In genomic region chrX:47849776-47850175, GRCh38 we compare ENCODE assay signal across 21 cellular contexts.
"Had no signal": no experiment of that assay in that cellular context is flagged by ENCODE, and none has a peak within 500 bp of the region (broad histone marks: within the 10 kb centered on the region; RNA-seq: fewer than 3 reads in every experiment).

No MANE protein-coding gene starts in this region.

- H3K4me1 ChIP-seq: body of pancreas, esophagus squamous epithelium, foreskin keratinocyte, right atrium auricular region, tibial nerve had no signal

- H3K4me3 Mint-ChIP-seq: activated naive CD8-positive, alpha-beta T cell; activated T-cell treated with anti-CD3 and anti-CD28 coated beads, Interleukin-2, amount 50 U/mL, for 72 hours; nephron progenitor cell had no signal

- DNase-seq: activated CD4-positive, alpha-beta T cell treated with anti-CD3 and anti-CD28 coated beads for 4 hours; activated CD8-positive, alpha-beta memory T cell treated with anti-CD3 and anti-CD28 coated beads, Interleukin-2, amount 50 U/mL, for 48 hours; activated gamma-delta T cell treated with Interleukin-2 at 50 U/mL for 16 hours; activated T-cell treated with anti-CD3 and anti-CD28 coated beads, Interleukin-2, amount 50 U/mL, for 72 hours; amniotic stem cell; body of pancreas; central memory CD4-positive, alpha-beta T cell; effector CD4-positive, alpha-beta T cell; esophagus squamous epithelium; foreskin keratinocyte; nephron progenitor cell; stimulated activated CD4-positive, alpha-beta T cell treated with anti-CD3 and anti-CD28 coated beads, Interleukin-15, amount 100 ng/mL, for 24 hours; stimulated activated CD4-positive, alpha-beta T cell treated with anti-CD3 and anti-CD28 coated beads, Interleukin-4, amount 100 ng/mL, for 1 hour; stimulated activated naive CD4-positive, alpha-beta T cell treated with Interleukin-2 at 50 U/mL for 16 hours; substantia nigra; T-helper 2 cell had no signal

- H3K4me1 Mint-ChIP-seq: nephron progenitor cell had no signal

- H3K9me3 ChIP-seq: body of pancreas, esophagus squamous epithelium, right atrium auricular region, tibial nerve had no signal

- H3K9me3 Mint-ChIP-seq: activated T-cell treated with anti-CD3 and anti-CD28 coated beads, Interleukin-2, amount 50 U/mL, for 72 hours had no signal

- H3K27ac Mint-ChIP-seq: activated naive CD8-positive, alpha-beta T cell; activated T-cell treated with anti-CD3 and anti-CD28 coated beads, Interleukin-2, amount 50 U/mL, for 72 hours; nephron progenitor cell; progenitor cell of endocrine pancreas had no signal

- H3K27me3 Mint-ChIP-seq: activated naive CD8-positive, alpha-beta T cell; progenitor cell of endocrine pancreas had no signal

- H3K27me3 ChIP-seq: body of pancreas, esophagus squamous epithelium, foreskin keratinocyte, right atrium auricular region, tibial nerve had no signal

- H3K4me3 ChIP-seq: body of pancreas, coronary artery, esophagus squamous epithelium, right atrium auricular region, tibial nerve had no signal
